ENCODE assay signal across 23 cellular contexts in the genomic region with DNA sequence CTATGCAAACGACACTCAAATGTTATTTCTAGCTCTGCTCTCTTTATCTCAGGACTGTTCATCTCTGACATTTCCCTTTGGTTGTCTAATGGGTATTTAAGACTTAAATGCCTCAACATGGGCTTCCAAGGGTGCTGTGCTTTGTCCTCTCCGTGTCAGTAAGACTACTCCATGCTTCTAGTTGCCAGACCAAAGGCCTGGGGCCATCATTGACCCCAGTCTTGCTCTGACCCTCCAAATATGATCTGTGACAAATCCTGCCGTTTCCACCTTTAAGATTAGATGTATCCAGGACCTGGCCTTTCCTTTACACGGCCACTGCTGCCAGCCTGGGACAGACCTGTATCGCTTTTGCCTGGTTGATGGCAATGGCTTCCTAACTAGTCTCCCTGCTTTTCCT.
A peak's percentile ranks its signal among the peaks of the same experiment; 100 is the strongest.
DNase-seq lines count a peak whose midpoint lies in the region; ATAC-seq and TF ChIP-seq lines count a peak whose summit lies in the region.
"Had no signal": no experiment of that assay in that cellular context is flagged by ENCODE, and none has a peak within 500 bp of the region (broad histone marks: within the 10 kb centered on the region; RNA-seq: fewer than 3 reads in every experiment).

No MANE protein-coding gene starts in this region.

- DNase-seq in ELF-1 (ENCODE audit: low read depth, low spot score) (peak; percentile 75), PC-3 (no peak), type B pancreatic cell (ENCODE audit: extremely low spot score, unreplicated experiment) (no peak), 8988T (no peak), substantia nigra (lab: John Stamatoyannopoulos, UW) (no peak)
- DNase-seq: ACHN; AML-193; BE2C; CD4-positive, alpha-beta T cell; CD8-positive, alpha-beta memory T cell; DMS 273 treated with DMSO at 0.1 percent for 48 hours; DMS79; EL; GF-D8; GM23248; H7 had no signal

- TF ChIP-seq EP300 in neural cell (conservative IDR thresholded peaks at IDR 0.05; ENCODE audit: poor library complexity, severe bottlenecking): no peak

- H3K4me2 ChIP-seq in PC-3 (ENCODE audit: low read length): no peak overlapping the region
- no peak overlapping the region for H3K4me2 ChIP-seq in neural cell (ENCODE audit: low read length)
- H3K4me2 ChIP-seq: A549; BLaER1 treated with 17β-estradiol and CSF1 and Interleukin-3, amounts not matched to agents 10 nM and 100 nM had no signal

- peak overlapping the region; percentile 5 for H3K27ac Mint-ChIP-seq in type B pancreatic cell
- H3K27ac Mint-ChIP-seq: CD4-positive, alpha-beta T cell; CD8-positive, alpha-beta memory T cell had no signal

- no peaks in the 10 kb centered on the region for H3K9me3 Mint-ChIP-seq in type B pancreatic cell
- H3K9me3 Mint-ChIP-seq: CD14-positive monocyte; CD4-positive, alpha-beta T cell; CD8-positive, alpha-beta memory T cell had no signal

- H3K27ac ChIP-seq in PC-3 (ENCODE audit: low read length) (no peak overlapping the region), neural cell (ENCODE audit: low read length) (no peak overlapping the region), substantia nigra (ENCODE audit: low read depth, low read length, poor library complexity, severe bottlenecking) (no peak overlapping the region)
- H3K27ac ChIP-seq: 22Rv1; A549; BLaER1 treated with 17β-estradiol and CSF1 and Interleukin-3, amounts not matched to agents 10 nM and 100 nM; GM23248 had no signal

- H3K9ac ChIP-seq in PC-3 (ENCODE audit: low read length) (no peak overlapping the region), neural cell (ENCODE audit: low read length) (no peak overlapping the region)
- H3K9ac ChIP-seq: BLaER1 treated with 17β-estradiol and CSF1 and Interleukin-3, amounts not matched to agents 10 nM and 100 nM; GM23248 had no signal

- no peaks in the 10 kb centered on the region for H3F3A ChIP-seq in PC-3 (ENCODE audit: low read length, unreplicated experiment)
- H3F3A ChIP-seq in neural cell (ENCODE audit: insufficient read depth, low read length, poor library complexity, severe bottlenecking): no peaks in the 10 kb centered on the region

- H3K27me3 ChIP-seq in PC-3 (ENCODE audit: low read length) (no peaks in the 10 kb centered on the region), neural cell (ENCODE audit: insufficient read depth, low read depth, low read length) (no peaks in the 10 kb centered on the region)
- H3K27me3 ChIP-seq: BE2C; BLaER1 treated with 17β-estradiol and CSF1 and Interleukin-3, amounts not matched to agents 10 nM and 100 nM had no signal

- H3K36me3 ChIP-seq in PC-3 (ENCODE audit: low read depth, low read length) (no peaks in the 10 kb centered on the region), neural cell (ENCODE audit: insufficient read depth, low read length) (no peaks in the 10 kb centered on the region)
- H3K36me3 ChIP-seq: BE2C; BLaER1 treated with 17β-estradiol and CSF1 and Interleukin-3, amounts not matched to agents 10 nM and 100 nM had no signal

- no peak for TF ChIP-seq RAD21 in neural cell (conservative IDR thresholded peaks at IDR 0.05)

- H3K9me3 ChIP-seq in PC-3 (ENCODE audit: low read length) (no peaks in the 10 kb centered on the region), neural cell (ENCODE audit: low read length) (no peaks in the 10 kb centered on the region)
- H3K9me3 ChIP-seq: A549; BE2C; BLaER1 treated with 17β-estradiol and CSF1 and Interleukin-3, amounts not matched to agents 10 nM and 100 nM had no signal

- POLR2A ChIA-PET in PC-3 (lab: Charles Lee; ENCODE audit: unreplicated experiment): interaction anchor here (0.6 kb wide), 1 partner anchor 100 kb away, joined by 3 read pairs; no protein-coding TSS in a partner anchor

- no peaks in the 10 kb centered on the region for H3K36me3 Mint-ChIP-seq in type B pancreatic cell
- H3K36me3 Mint-ChIP-seq: CD14-positive monocyte; CD8-positive, alpha-beta memory T cell had no signal

- ATAC-seq in PC-3 (no peak), GM18498 (IDR thresholded peaks at IDR 0.05; ENCODE audit: unreplicated experiment) (no peak)
- ATAC-seq: A549, HCT116 had no signal

- H3K79me2 ChIP-seq in PC-3 (ENCODE audit: low read length): no peaks in the 10 kb centered on the region
- H3K79me2 ChIP-seq in neural cell (replicated peaks; ENCODE audit: insufficient read depth, low read length): no peaks in the 10 kb centered on the region

- H3K9me2 ChIP-seq in PC-3 (replicated peaks; ENCODE audit: low read length) (no peaks in the 10 kb centered on the region), neural cell (ENCODE audit: insufficient read depth, low read length) (no peaks in the 10 kb centered on the region)

- H3K4me3 ChIP-seq in PC-3 (ENCODE audit: low read length): no peak overlapping the region
- peak overlapping the region; percentile 15 for H3K4me3 ChIP-seq in neural cell (ENCODE audit: low read length)
- H3K4me3 ChIP-seq: A549; BLaER1 treated with 17β-estradiol and CSF1 and Interleukin-3, amounts not matched to agents 10 nM and 100 nM; GM23248 had no signal

- H3K4me1 ChIP-seq in PC-3 (ENCODE audit: insufficient read depth, low read length): peaks cover 5% of the 10 kb centered on the region
- H3K4me1 ChIP-seq: BE2C; BLaER1 treated with 17β-estradiol and CSF1 and Interleukin-3, amounts not matched to agents 10 nM and 100 nM had no signal

- intact Hi-C loops in PC-3 (cut with micrococcal nuclease): no loop called here

- H3K4me3 Mint-ChIP-seq in type B pancreatic cell: peak overlapping the region; percentile 38
- H3K4me3 Mint-ChIP-seq: CD14-positive monocyte; CD4-positive, alpha-beta T cell; CD8-positive, alpha-beta memory T cell had no signal

- H2AFZ ChIP-seq in PC-3 (ENCODE audit: low read length) (0 out of 2 replicates have a peak overlapping the region, but pooled peaks have one; percentile 16), neural cell (ENCODE audit: low read depth, low read length) (no peak overlapping the region)
- H2AFZ ChIP-seq: GM23248 had no signal

- no TSS peak for BruUV-seq in PC-3 (replicated peaks; lab: Mats Ljungman, UMichigan)

- CTCF ChIA-PET in PC-3 (lab: Charles Lee): no interaction called here

- TF ChIP-seq CTCF in PC-3 (conservative IDR thresholded peaks at IDR 0.05; ENCODE audit: low read depth, low read length) (no peak), neural cell (IDR thresholded peaks at IDR 0.05; ENCODE audit: poor library complexity, severe bottlenecking) (no peak), type B pancreatic cell (conservative IDR thresholded peaks at IDR 0.05) (no peak)

- H4K20me1 ChIP-seq in PC-3 (ENCODE audit: low read length) (no peaks in the 10 kb centered on the region), neural cell (ENCODE audit: insufficient read depth) (no peaks in the 10 kb centered on the region)
- H4K20me1 ChIP-seq: BLaER1 treated with 17β-estradiol and CSF1 and Interleukin-3, amounts not matched to agents 10 nM and 100 nM had no signal

- H3K4me1 Mint-ChIP-seq in type B pancreatic cell (ENCODE audit: unreplicated experiment): peaks cover 28% of the 10 kb centered on the region
- H3K4me1 Mint-ChIP-seq: CD14-positive monocyte had no signal

- no peaks in the 10 kb centered on the region for H3K27me3 Mint-ChIP-seq in type B pancreatic cell
- H3K27me3 Mint-ChIP-seq: CD4-positive, alpha-beta T cell; CD8-positive, alpha-beta memory T cell had no signal

TF ChIP-seq in neural cell, 6 proteins besides CTCF, POLR2A, EP300 and RAD21:
- TF ChIP-seq, protein P1, sequence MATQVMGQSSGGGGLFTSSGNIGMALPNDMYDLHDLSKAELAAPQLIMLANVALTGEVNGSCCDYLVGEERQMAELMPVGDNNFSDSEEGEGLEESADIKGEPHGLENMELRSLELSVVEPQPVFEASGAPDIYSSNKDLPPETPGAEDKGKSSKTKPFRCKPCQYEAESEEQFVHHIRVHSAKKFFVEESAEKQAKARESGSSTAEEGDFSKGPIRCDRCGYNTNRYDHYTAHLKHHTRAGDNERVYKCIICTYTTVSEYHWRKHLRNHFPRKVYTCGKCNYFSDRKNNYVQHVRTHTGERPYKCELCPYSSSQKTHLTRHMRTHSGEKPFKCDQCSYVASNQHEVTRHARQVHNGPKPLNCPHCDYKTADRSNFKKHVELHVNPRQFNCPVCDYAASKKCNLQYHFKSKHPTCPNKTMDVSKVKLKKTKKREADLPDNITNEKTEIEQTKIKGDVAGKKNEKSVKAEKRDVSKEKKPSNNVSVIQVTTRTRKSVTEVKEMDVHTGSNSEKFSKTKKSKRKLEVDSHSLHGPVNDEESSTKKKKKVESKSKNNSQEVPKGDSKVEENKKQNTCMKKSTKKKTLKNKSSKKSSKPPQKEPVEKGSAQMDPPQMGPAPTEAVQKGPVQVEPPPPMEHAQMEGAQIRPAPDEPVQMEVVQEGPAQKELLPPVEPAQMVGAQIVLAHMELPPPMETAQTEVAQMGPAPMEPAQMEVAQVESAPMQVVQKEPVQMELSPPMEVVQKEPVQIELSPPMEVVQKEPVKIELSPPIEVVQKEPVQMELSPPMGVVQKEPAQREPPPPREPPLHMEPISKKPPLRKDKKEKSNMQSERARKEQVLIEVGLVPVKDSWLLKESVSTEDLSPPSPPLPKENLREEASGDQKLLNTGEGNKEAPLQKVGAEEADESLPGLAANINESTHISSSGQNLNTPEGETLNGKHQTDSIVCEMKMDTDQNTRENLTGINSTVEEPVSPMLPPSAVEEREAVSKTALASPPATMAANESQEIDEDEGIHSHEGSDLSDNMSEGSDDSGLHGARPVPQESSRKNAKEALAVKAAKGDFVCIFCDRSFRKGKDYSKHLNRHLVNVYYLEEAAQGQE (IDR thresholded peaks at IDR 0.05; ENCODE audit: borderline replicate concordance): no peak
- TF ChIP-seq TAF1 (IDR thresholded peaks at IDR 0.05; ENCODE audit: low read depth): no peak
- TF ChIP-seq MXI1 (conservative IDR thresholded peaks at IDR 0.05; ENCODE audit: poor library complexity, severe bottlenecking): no peak
- no peak for TF ChIP-seq POLR2AphosphoS5 (IDR thresholded peaks at IDR 0.05)
- TF ChIP-seq EZH2 (IDR thresholded peaks at IDR 0.05; ENCODE audit: borderline replicate concordance, insufficient read depth, low read length, poor library complexity, severe bottlenecking): no peak
- TF ChIP-seq SMC3 (conservative IDR thresholded peaks at IDR 0.05; ENCODE audit: poor library complexity): no peak
